Comparison of ENCODE assay signal across 17 cellular contexts in the genomic region with DNA sequence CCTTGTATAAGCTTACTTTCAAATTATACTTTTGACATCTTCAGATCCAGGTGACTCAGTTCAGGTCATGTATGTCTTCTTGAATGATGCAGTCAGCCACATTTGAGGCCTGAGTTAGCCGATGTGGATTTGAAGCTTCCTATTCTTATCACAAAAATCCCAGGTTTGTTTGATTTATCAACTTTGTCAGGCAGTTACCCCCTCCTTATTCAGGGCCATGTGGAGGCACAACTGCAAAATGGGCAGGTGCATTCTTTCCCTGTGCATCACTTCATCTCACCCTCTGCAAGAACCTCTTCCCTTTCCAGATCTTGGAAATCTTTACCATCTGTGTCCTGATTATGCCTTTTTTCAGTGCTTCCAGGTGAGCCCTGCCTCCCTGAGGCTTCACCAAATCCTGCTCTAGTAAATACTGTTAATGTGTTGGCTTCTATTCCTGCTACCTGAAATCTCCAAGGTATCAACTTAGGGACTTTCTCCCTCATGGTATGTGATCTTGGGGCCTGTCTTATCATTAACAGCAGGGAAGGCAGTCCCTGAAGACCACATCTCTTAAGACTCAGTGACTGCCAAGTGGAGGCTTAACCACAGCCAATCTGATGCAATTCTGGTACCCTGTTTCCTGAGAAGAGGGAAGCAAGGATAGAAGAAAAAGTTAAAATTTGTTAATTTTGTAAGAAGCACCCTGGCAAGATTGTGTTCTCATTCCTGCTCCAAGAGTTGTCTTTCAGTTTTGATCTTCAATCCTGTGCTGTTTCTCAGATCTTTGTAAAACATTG. TPM values are rescaled to one million over a fixed set of nuclear protein-coding genes. Genes with fewer than 3 reads are reported as not detected.
"Had no signal": no experiment of that assay in that cellular context is flagged by ENCODE, and none has a peak within 500 bp of the region (broad histone marks: within the 10 kb centered on the region; RNA-seq: fewer than 3 reads in every experiment).

No MANE protein-coding gene starts in this region.

- H3K27me3 Mint-ChIP-seq: activated naive CD8-positive, alpha-beta T cell treated with anti-CD3 and anti-CD28 coated beads, Interleukin-2, amount 50 U/mL, for 24 hours; memory B cell; natural killer cell treated with Interleukin-12 subunit alpha and Interleukin-12 subunit beta and Interleukin-15 and Interleukin-18, amount 100 ng/mL, for 72 hours had no signal

- H3K9me3 ChIP-seq: ascending aorta, tibial artery, uterus had no signal

- H3K4me1 Mint-ChIP-seq: activated naive CD8-positive, alpha-beta T cell treated with anti-CD3 and anti-CD28 coated beads, Interleukin-2, amount 50 U/mL, for 24 hours; memory B cell had no signal

- H3K4me3 ChIP-seq: ascending aorta, dorsolateral prefrontal cortex, tibial artery, uterus had no signal

- H3K27ac ChIP-seq: ascending aorta, dorsolateral prefrontal cortex, tibial artery, uterus had no signal

- H3K36me3 ChIP-seq: ascending aorta, tibial artery, uterus had no signal

- H3K36me3 Mint-ChIP-seq: memory B cell; natural killer cell treated with Interleukin-12 subunit alpha and Interleukin-12 subunit beta and Interleukin-15 and Interleukin-18, amount 100 ng/mL, for 72 hours had no signal

- H3K27me3 ChIP-seq: ascending aorta, dorsolateral prefrontal cortex, tibial artery, uterus had no signal

- DNase-seq: activated CD4-positive, alpha-beta T cell treated with anti-CD3 and anti-CD28 coated beads, Interleukin-2, amount 50 U/mL, for 4 hours; activated CD4-positive, CD25-positive, alpha-beta regulatory T cell treated with anti-CD3 and anti-CD28 coated beads, Interleukin-2, amount 50 U/mL, for 72 hours; activated naive CD4-positive, alpha-beta T cell treated with anti-CD3 and anti-CD28 coated beads for 36 hours; activated naive CD8-positive, alpha-beta T cell treated with anti-CD3 and anti-CD28 coated beads, Interleukin-2, amount 50 U/mL, for 24 hours; dorsolateral prefrontal cortex; left ventricle myocardium superior; posterior cingulate gyrus; stimulated activated CD4-positive, alpha-beta T cell treated with anti-CD3 and anti-CD28 coated beads, Interleukin-15, amount 100 ng/mL, for 24 hours; stimulated activated CD4-positive, alpha-beta T cell treated with anti-CD3 and anti-CD28 coated beads, Interleukin-4, amount 100 ng/mL, for 1 hour; stimulated activated naive CD4-positive, alpha-beta T cell; T-helper 9 cell; tibial artery; uterus had no signal

- ATAC-seq: activated naive CD8-positive, alpha-beta T cell treated with anti-CD3 and anti-CD28 coated beads, Interleukin-2, amount 50 U/mL, for 24 hours; left ventricle myocardium superior; natural killer cell treated with Interleukin-12 subunit alpha and Interleukin-12 subunit beta and Interleukin-15 and Interleukin-18, amount 100 ng/mL, for 72 hours had no signal

- H3K9me3 Mint-ChIP-seq: activated naive CD4-positive, alpha-beta T cell treated with anti-CD3 and anti-CD28 coated beads for 36 hours; activated naive CD8-positive, alpha-beta T cell treated with anti-CD3 and anti-CD28 coated beads, Interleukin-2, amount 50 U/mL, for 24 hours had no signal

- H3K27ac Mint-ChIP-seq: activated naive CD4-positive, alpha-beta T cell treated with anti-CD3 and anti-CD28 coated beads for 36 hours; activated naive CD8-positive, alpha-beta T cell treated with anti-CD3 and anti-CD28 coated beads, Interleukin-2, amount 50 U/mL, for 24 hours; activated T-helper 2 cell treated with anti-CD3 and anti-CD28 coated beads, Interferon-gamma antibody, Interleukin-2, Interleukin-4, amounts not matched to agents 10 μg/mL and 5 μg/mL and 100 μg/mL, durations not matched to agents 14 hours and 24 hours and 36 hours; memory B cell; natural killer cell treated with Interleukin-12 subunit alpha and Interleukin-12 subunit beta and Interleukin-15 and Interleukin-18, amount 100 ng/mL, for 72 hours had no signal

- H3K4me1 ChIP-seq: ascending aorta, tibial artery, uterus had no signal

- H3K4me3 Mint-ChIP-seq: activated naive CD4-positive, alpha-beta T cell treated with anti-CD3 and anti-CD28 coated beads for 36 hours; activated naive CD8-positive, alpha-beta T cell treated with anti-CD3 and anti-CD28 coated beads, Interleukin-2, amount 50 U/mL, for 24 hours; memory B cell; natural killer cell treated with Interleukin-12 subunit alpha and Interleukin-12 subunit beta and Interleukin-15 and Interleukin-18, amount 100 ng/mL, for 72 hours had no signal

RNA-seq across cellular contexts. Expression of gene ARHGAP28, which starts 9.4 kb away (rescaled TPM):
- total RNA-seq: activated naive CD4-positive, alpha-beta T cell treated with anti-CD3 and anti-CD28 coated beads for 36 hours; activated T-helper 2 cell treated with anti-CD3 and anti-CD28 coated beads, Interferon-gamma antibody, Interleukin-2, Interleukin-4, amounts not matched to agents 10 μg/mL and 5 μg/mL and 100 μg/mL, durations not matched to agents 14 hours and 24 hours and 36 hours; natural killer cell treated with Interleukin-12 subunit alpha and Interleukin-12 subunit beta and Interleukin-15 and Interleukin-18, amount 100 ng/mL, for 72 hours had no signal
